18 cellular contexts compared by ENCODE assay signal in the genomic region with DNA sequence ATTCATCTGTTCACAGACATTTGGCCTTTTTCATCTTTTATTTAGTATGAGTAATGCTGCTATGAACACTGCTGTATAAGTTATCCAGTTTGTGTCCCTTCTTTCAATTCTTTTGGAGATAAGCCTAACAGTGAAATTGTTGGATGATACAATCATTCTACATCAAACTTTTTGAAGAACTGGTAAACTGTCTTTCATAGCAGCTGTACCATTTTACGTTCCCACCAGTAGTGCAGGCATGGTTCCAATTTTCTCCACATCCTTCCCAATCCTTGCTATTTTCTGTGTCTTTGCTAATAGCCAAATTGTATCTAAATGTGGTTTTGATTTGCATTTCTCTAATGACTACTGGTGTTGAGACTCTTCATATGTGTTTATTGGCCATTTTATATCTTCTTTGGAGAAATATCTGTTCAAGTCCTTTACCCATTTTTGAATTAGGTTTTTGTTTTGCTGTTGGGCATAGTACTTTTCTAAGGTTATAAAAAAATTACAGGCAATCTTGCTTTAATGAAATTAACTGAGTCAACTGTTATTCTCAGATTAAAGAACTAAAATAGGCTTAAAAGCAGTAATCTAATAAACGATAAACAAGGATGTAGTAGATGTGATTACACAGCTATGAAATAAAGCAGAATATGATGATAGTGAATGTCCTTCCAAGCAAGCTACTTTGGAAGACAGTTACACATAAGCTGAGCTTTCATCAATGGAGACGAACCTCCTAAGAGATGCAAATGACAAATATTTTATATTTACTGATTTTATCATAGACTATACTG. TPM values are rescaled to one million over a fixed set of nuclear protein-coding genes. Genes with fewer than 3 reads are reported as not detected.
A peak's percentile ranks its signal among the peaks of the same experiment; 100 is the strongest.
DNase-seq lines count a peak whose midpoint lies in the region; ATAC-seq, FAIRE-seq and TF ChIP-seq lines count a peak whose summit lies in the region.
"Had no signal": no experiment of that assay in that cellular context is flagged by ENCODE, and none has a peak within 500 bp of the region (broad histone marks: within the 10 kb centered on the region; RNA-seq: fewer than 3 reads in every experiment).

No MANE protein-coding gene starts in this region.

- no peak for ATAC-seq in RWPE2 (ENCODE audit: low read depth)
- ATAC-seq in sciatic nerve, result no peak
- ATAC-seq in GM21723 (IDR thresholded peaks at IDR 0.05; ENCODE audit: unreplicated experiment), result no peak
- ATAC-seq: A549 had no signal

- intact Hi-C loops in sciatic nerve (cut with DNase I), result no loop called here

- no peak for TF ChIP-seq CTCF in D721Med (IDR thresholded peaks at IDR 0.05; ENCODE audit: insufficient read depth, missing control alignments)
- no peak for TF ChIP-seq CTCF in RWPE2 (IDR thresholded peaks at IDR 0.05; ENCODE audit: poor library complexity, severe bottlenecking)
- no peak for TF ChIP-seq CTCF in keratinocyte (optimal IDR thresholded peaks at IDR 0.05 in 1 of 3, IDR thresholded peaks at IDR 0.05 in 1 of 3, conservative IDR thresholded peaks at IDR 0.05 in 1 of 3; ENCODE audit: extremely low read depth in 1 of 3, insufficient read depth in 2 of 3, low read length in 3 of 3)

- H3K9me3 ChIP-seq in RWPE2 (ENCODE audit: severe bottlenecking) (peaks cover 3% of the 10 kb centered on the region), keratinocyte (ENCODE audit: control insufficient read depth, low read depth, low read length) (no peaks in the 10 kb centered on the region)

- no peak overlapping the region for H3K4me2 ChIP-seq in keratinocyte (ENCODE audit: control insufficient read depth, extremely low read depth, insufficient read depth, low read depth, low read length)
- H3K4me2 ChIP-seq: A549 had no signal

- H3K36me3 ChIP-seq in RWPE2 (ENCODE audit: low read depth) (no peaks in the 10 kb centered on the region), keratinocyte (ENCODE audit: control insufficient read depth in 2 of 2, extremely low read depth in 1 of 2, insufficient read depth in 2 of 2, low read length in 2 of 2) (no peaks in the 10 kb centered on the region)

- H3K27ac ChIP-seq in RWPE2 (ENCODE audit: poor library complexity, severe bottlenecking) (peak overlapping the region; percentile 21), epithelial cell of prostate (peak overlapping the region; percentile 51), keratinocyte (ENCODE audit: control insufficient read depth, insufficient read depth, low read length) (no peak overlapping the region)
- H3K27ac ChIP-seq: A549, C4-2B had no signal

- H3K4me1 ChIP-seq in RWPE2 (ENCODE audit: insufficient read depth, poor library complexity, severe bottlenecking) (peaks cover 20% of the 10 kb centered on the region), keratinocyte (ENCODE audit: control insufficient read depth, extremely low read depth, insufficient read depth, low read length) (peaks cover 6% of the 10 kb centered on the region)

- no peaks in the 10 kb centered on the region for H4K20me1 ChIP-seq in keratinocyte (ENCODE audit: control insufficient read depth, extremely low read depth, insufficient read depth, low read length)

- dilution Hi-C loops in keratinocyte (cut with MboI; ENCODE audit: extremely low pct_ligation_motif_present, low sequenced_read_pairs), result no loop called here

- FAIRE-seq in D721Med (lab: Jason Lieb, UNC) (peak; percentile 67), keratinocyte (lab: Jason Lieb, UNC) (peak; percentile 9)
- FAIRE-seq: A549, H54, RCC 7860 had no signal

- H2AFZ ChIP-seq in keratinocyte (ENCODE audit: control insufficient read depth, low read length), result no peak overlapping the region

- no peaks in the 10 kb centered on the region for H3K9me1 ChIP-seq in keratinocyte (ENCODE audit: control insufficient read depth, extremely low read depth, insufficient read depth, low read length)

- peaks cover 42% of the 10 kb centered on the region for H3K79me2 ChIP-seq in keratinocyte (ENCODE audit: control insufficient read depth, insufficient read depth, low read length)

- H3K4me3 ChIP-seq in RWPE2 (ENCODE audit: severe bottlenecking) (no peak overlapping the region), keratinocyte (ENCODE audit: control insufficient read depth in 2 of 3, extremely low read depth in 1 of 3, insufficient read depth in 2 of 3, low read depth in 1 of 3, low read length in 3 of 3) (no peak overlapping the region)
- H3K4me3 ChIP-seq: A549 had no signal

- DNase-seq in D721Med (ENCODE audit: insufficient read length, low spot score) (no peak), RWPE2 (ENCODE audit: low spot score) (no peak), epithelial cell of prostate (ENCODE audit: low read depth, low spot score) (no peak), keratinocyte (ENCODE audit: low read depth, low spot score) (no peak), sciatic nerve (ENCODE audit: low spot score) (no peak), T-helper 9 cell (no peak)
- DNase-seq: HFFc6, Karpas-422, NCI-H1105 treated with DMSO at 0.1 percent for 48 hours, NCI-H1694 treated with DMSO at 0.1 percent for 48 hours, NCI-H2107, NCI-H345, SHP77 had no signal

- no peak overlapping the region for H3K9ac ChIP-seq in keratinocyte (ENCODE audit: control insufficient read depth, extremely low read depth, insufficient read depth, low read length)

- H3K27me3 ChIP-seq in RWPE2 (ENCODE audit: insufficient read depth, poor library complexity, severe bottlenecking) (no peaks in the 10 kb centered on the region), keratinocyte (ENCODE audit: control insufficient read depth, extremely low read depth, insufficient read depth, low read length) (no peaks in the 10 kb centered on the region)

RNA-seq across cellular contexts. Expression of a gene that starts 57.2 kb away (rescaled TPM):
- polyA plus RNA-seq in keratinocyte, result 27.0 to 39.6 TPM (median 35.4 TPM) in 3 replicates
- polyA plus RNA-seq in keratinocyte (2011; ENCODE audit: low read depth), result 185 TPM
- polyA plus RNA-seq in keratinocyte (2011; cell fraction: cytosol; rRNA removed), result 8.4 and 11.6 TPM in 2 replicates
- 67.7 and 109 TPM in 2 replicates for polyA plus RNA-seq in keratinocyte (2011; cell fraction: nucleus; rRNA removed)
- 20.9 and 57.8 TPM in 2 replicates for polyA plus RNA-seq in keratinocyte (2012; ENCODE audit: low replicate concordance)
- polyA minus RNA-seq in keratinocyte, result 9.6 to 91.9 TPM (median 47.3 TPM) in 3 replicates
- polyA minus RNA-seq in keratinocyte (2011; cell fraction: cytosol; rRNA and poly(A)+ RNA removed), result 20.5 TPM
- 52.7 and 81.0 TPM in 2 replicates for polyA minus RNA-seq in keratinocyte (2011; cell fraction: nucleus; rRNA and poly(A)+ RNA removed)
- 85.0 TPM for total RNA-seq in sciatic nerve
